ENCODE assay signal across 1 cellular context in the genomic region with DNA sequence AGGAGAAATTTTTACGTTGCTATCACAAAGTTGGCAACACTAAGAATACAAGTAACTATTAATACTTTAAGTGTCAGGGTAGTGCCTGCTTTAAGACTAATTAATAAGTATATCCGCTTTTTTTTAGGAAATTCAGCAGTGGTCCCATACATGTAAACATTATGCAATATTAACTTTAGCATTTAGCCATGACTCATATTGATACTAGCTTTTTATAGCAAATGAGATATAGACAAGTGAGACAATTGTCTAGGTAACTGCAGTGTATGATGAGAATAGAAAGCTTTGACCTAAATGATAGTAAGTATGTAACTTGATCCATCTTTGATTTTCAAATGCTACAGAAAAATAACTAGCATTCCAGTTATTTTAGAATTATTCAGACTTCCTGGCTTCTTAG.
TF ChIP-seq lines count a peak whose summit lies in the region.

No MANE protein-coding gene starts in this region.

TF ChIP-seq in HepG2, 621 proteins besides CTCF, POLR2A, EP300 and RAD21 (continued from another document):
- TF ChIP-seq HIC2 (CRISPR knock-in tag; IDR thresholded peaks at IDR 0.05; ENCODE audit: low read depth) (no peak), TBX3 (IDR thresholded peaks at IDR 0.05; ENCODE audit: borderline replicate concordance) (no peak), POGK (CRISPR knock-in tag; conservative IDR thresholded peaks at IDR 0.05) (no peak), ZNF615 (CRISPR knock-in tag; IDR thresholded peaks at IDR 0.05; ENCODE audit: borderline replicate concordance) (no peak), CCDC6 (CRISPR knock-in tag; IDR thresholded peaks at IDR 0.05) (no peak), ZNF660 (CRISPR knock-in tag; IDR thresholded peaks at IDR 0.05; ENCODE audit: borderline replicate concordance, low read depth) (no peak), HCFC1 (IDR thresholded peaks at IDR 0.05; ENCODE audit: low read depth, low read length) (no peak), TRAFD1 (CRISPR knock-in tag; IDR thresholded peaks at IDR 0.05; ENCODE audit: borderline replicate concordance) (no peak), TBL1XR1 (IDR thresholded peaks at IDR 0.05; ENCODE audit: borderline replicate concordance, low read length, partially characterized antibody) (no peak), ZFP36L1 (CRISPR knock-in tag; IDR thresholded peaks at IDR 0.05) (no peak), TRIM22 (IDR thresholded peaks at IDR 0.05) (no peak), PPARG (CRISPR knock-in tag; conservative IDR thresholded peaks at IDR 0.05) (no peak), ZNF776 (CRISPR knock-in tag; IDR thresholded peaks at IDR 0.05) (no peak), GLI4 (CRISPR knock-in tag; IDR thresholded peaks at IDR 0.05; ENCODE audit: borderline replicate concordance) (no peak), PRMT3 (CRISPR knock-in tag; IDR thresholded peaks at IDR 0.05; ENCODE audit: borderline replicate concordance, low read depth) (no peak)
